8 cellular contexts compared by ENCODE assay signal in the genomic region with DNA sequence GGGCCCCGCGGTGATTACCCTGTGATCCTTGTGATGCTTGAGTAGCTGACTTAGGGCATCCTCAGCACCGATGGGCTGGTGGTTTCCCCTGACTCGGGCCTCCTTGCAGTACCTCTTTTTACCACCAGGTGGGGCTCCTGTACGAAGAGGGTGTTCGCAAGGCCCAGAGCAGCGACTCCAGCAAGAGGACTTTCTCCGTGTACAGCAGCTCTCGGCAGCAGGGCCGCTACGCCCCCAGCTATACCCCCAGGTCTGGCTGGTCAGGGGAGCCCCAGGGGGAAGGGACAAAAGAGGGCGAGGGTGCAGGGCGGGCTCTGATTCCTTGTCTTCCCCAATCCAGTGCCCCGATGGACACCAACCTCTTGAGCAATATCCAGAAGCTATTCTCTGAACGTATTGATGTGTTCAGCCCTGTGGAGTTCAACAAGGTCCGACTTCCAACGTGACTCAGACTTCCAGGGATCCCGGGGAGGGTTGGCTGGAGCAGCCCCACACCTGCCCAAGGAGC. TPM values are rescaled to one million over a fixed set of nuclear protein-coding genes. Genes with fewer than 3 reads are reported as not detected.
DNase-seq lines count a peak whose midpoint lies in the region; TF ChIP-seq lines count a peak whose summit lies in the region.

No MANE protein-coding gene starts in this region.

- peak; percentile 82 for TF ChIP-seq CTCF in SU-DHL-6 (IDR thresholded peaks at IDR 0.05; ENCODE audit: insufficient read depth, low read length, poor library complexity, severe bottlenecking)
- TF ChIP-seq CTCF in glutamatergic neuron (IDR thresholded peaks at IDR 0.05; ENCODE audit: partially characterized antibody, unreplicated experiment): peak; percentile 100
- peak; percentile 90 for TF ChIP-seq CTCF in type B pancreatic cell (conservative IDR thresholded peaks at IDR 0.05)

- no peak overlapping the region for H3K27ac Mint-ChIP-seq in activated naive CD8-positive, alpha-beta T cell
- H3K27ac Mint-ChIP-seq in glutamatergic neuron (ENCODE audit: unreplicated experiment) (peak overlapping the region; percentile 17), type B pancreatic cell (peak overlapping the region; percentile 79)

- no peaks in the 10 kb centered on the region for H3K9me3 ChIP-seq in SU-DHL-6 (ENCODE audit: insufficient read depth, low read length)

- intact Hi-C loops in posterior vena cava (cut with DNase I): no loop called here

- H4K20me1 ChIP-seq in SU-DHL-6 (ENCODE audit: low read depth, low read length): no peaks in the 10 kb centered on the region

- H3K9me2 ChIP-seq in SU-DHL-6 (replicated peaks; ENCODE audit: insufficient read depth, low read length): no peaks in the 10 kb centered on the region

- peak overlapping the region; percentile 14; the same call in 1 of the 2 replicates for H3K9ac ChIP-seq in SU-DHL-6 (ENCODE audit: low read length)

- H3K79me2 ChIP-seq in SU-DHL-6 (ENCODE audit: insufficient read depth, low read length): no peaks in the 10 kb centered on the region

- no peaks in the 10 kb centered on the region for H3K27me3 ChIP-seq in SU-DHL-6 (ENCODE audit: low read length)

- peak overlapping the region; percentile 47 for H3K27ac ChIP-seq in SU-DHL-6 (ENCODE audit: low read depth, low read length)

- no peak overlapping the region for H3K4me3 ChIP-seq in SU-DHL-6 (ENCODE audit: insufficient read depth, low read length, poor library complexity, severe bottlenecking)

- peak overlapping the region; percentile 9 for H3K4me3 Mint-ChIP-seq in activated naive CD8-positive, alpha-beta T cell
- H3K4me3 Mint-ChIP-seq in glutamatergic neuron (ENCODE audit: unreplicated experiment) (peak overlapping the region; percentile 15), type B pancreatic cell (peak overlapping the region; percentile 58)

- no peak overlapping the region for H2AFZ ChIP-seq in SU-DHL-6 (ENCODE audit: low read depth, low read length, severe bottlenecking)

- H3K9me3 Mint-ChIP-seq in activated naive CD8-positive, alpha-beta T cell (ENCODE audit: low read depth): no peaks in the 10 kb centered on the region
- peaks cover 13% of the 10 kb centered on the region for H3K9me3 Mint-ChIP-seq in glutamatergic neuron (ENCODE audit: unreplicated experiment)
- H3K9me3 Mint-ChIP-seq in type B pancreatic cell: no peaks in the 10 kb centered on the region

- H3K4me1 Mint-ChIP-seq in activated naive CD8-positive, alpha-beta T cell (ENCODE audit: low read depth): peaks cover 44% of the 10 kb centered on the region
- peaks cover 10% of the 10 kb centered on the region for H3K4me1 Mint-ChIP-seq in glutamatergic neuron (ENCODE audit: low read depth, unreplicated experiment)
- H3K4me1 Mint-ChIP-seq in type B pancreatic cell (ENCODE audit: unreplicated experiment): peaks cover 20% of the 10 kb centered on the region

- H3K4me2 ChIP-seq in SU-DHL-6 (ENCODE audit: low read depth, low read length, poor library complexity, severe bottlenecking): peak overlapping the region; percentile 15

- no peaks in the 10 kb centered on the region for H3K36me3 ChIP-seq in SU-DHL-6 (ENCODE audit: low read length)

- H3K27me3 Mint-ChIP-seq in activated naive CD8-positive, alpha-beta T cell: no peaks in the 10 kb centered on the region
- peaks cover 21% of the 10 kb centered on the region for H3K27me3 Mint-ChIP-seq in glutamatergic neuron (ENCODE audit: unreplicated experiment)
- peaks cover 7% of the 10 kb centered on the region for H3K27me3 Mint-ChIP-seq in type B pancreatic cell

- DNase-seq in NCI-H524 (lab: John Stamatoyannopoulos, UW): peak; percentile 68 to 70
- no peak for DNase-seq in NCI-H524 treated with DMSO at 0.1 percent for 48 hours (lab: John Stamatoyannopoulos, UW)
- DNase-seq in NCI-H1436 treated with DMSO at 0.1 percent for 48 hours (lab: John Stamatoyannopoulos, UW): peak; percentile 13
- DNase-seq in glutamatergic neuron: peak; percentile 98
- peak; percentile 96 for DNase-seq in posterior vena cava (ENCODE audit: low spot score)
- peak; percentile 95 for DNase-seq in type B pancreatic cell (ENCODE audit: extremely low spot score, unreplicated experiment)

- peaks cover 16% of the 10 kb centered on the region for H3F3A ChIP-seq in SU-DHL-6 (ENCODE audit: insufficient read depth)

- H3K36me3 Mint-ChIP-seq in activated naive CD8-positive, alpha-beta T cell: no peaks in the 10 kb centered on the region
- no peaks in the 10 kb centered on the region for H3K36me3 Mint-ChIP-seq in glutamatergic neuron (ENCODE audit: unreplicated experiment)
- no peaks in the 10 kb centered on the region for H3K36me3 Mint-ChIP-seq in type B pancreatic cell

RNA-seq across cellular contexts. Expression of gene TM7SF2, which starts 1.3 kb away (rescaled TPM):
- total RNA-seq in glutamatergic neuron (ENCODE audit: unreplicated experiment): 241 TPM
- total RNA-seq in posterior vena cava: 1 to 10 TPM; 3.1 to 4.0 TPM
- total RNA-seq in type B pancreatic cell (ENCODE audit: low replicate concordance): 52.2 and 61.3 TPM in 2 replicates

RNA-seq across cellular contexts. Expression of gene ZNHIT2, which starts 7.1 kb away (rescaled TPM):
- 4.1 TPM for total RNA-seq in glutamatergic neuron (ENCODE audit: unreplicated experiment)
- total RNA-seq in posterior vena cava: 1 to 10 TPM; 6.0 to 6.3 TPM
- 11.4 and 12.2 TPM in 2 replicates for total RNA-seq in type B pancreatic cell (ENCODE audit: low replicate concordance)

RNA-seq across cellular contexts. Expression of gene FAU, which starts 11.5 kb away (rescaled TPM):
- total RNA-seq in glutamatergic neuron (ENCODE audit: unreplicated experiment) (560 TPM), posterior vena cava (100 to 1,000 TPM; 725 to 753 TPM), type B pancreatic cell (ENCODE audit: low replicate concordance) (758 and 795 TPM in 2 replicates)

RNA-seq across cellular contexts. Expression of gene MRPL49, which starts 11.7 kb away (rescaled TPM):
- total RNA-seq in glutamatergic neuron (ENCODE audit: unreplicated experiment): 32.9 TPM
- 10 to 100 TPM; 34.1 to 39.3 TPM for total RNA-seq in posterior vena cava
- total RNA-seq in type B pancreatic cell (ENCODE audit: low replicate concordance): 49.1 and 54.8 TPM in 2 replicates

RNA-seq across cellular contexts. Expression of gene VPS51, which starts 14.4 kb away (rescaled TPM):
- total RNA-seq in glutamatergic neuron (ENCODE audit: unreplicated experiment): 105 TPM
- 100 to 1,000 TPM; 103 to 107 TPM for total RNA-seq in posterior vena cava
- 96.3 and 104 TPM in 2 replicates for total RNA-seq in type B pancreatic cell (ENCODE audit: low replicate concordance)

Comparison
In these comparisons a context has a peak if more than half of its experiments do, and no peak if none do; other contexts are left out.
1. RNA of gene TM7SF2, which starts 1.3 kb away (total RNA-seq): 241 TPM in glutamatergic neuron (single experiment) and 52.2 to 61.3 TPM in type B pancreatic cell; 3.1 to 4.0 TPM in posterior vena cava; every median in the first group is over 10 times any median in the second.
2. Peak in every context shown above with its lines, with median percentiles within 50 percentile points of each other: CTCF ChIP-seq and H3K4me3 Mint-ChIP-seq.